25 cellular contexts compared by ENCODE assay signal in genomic region chr5:177265395-177265794, GRCh38.
"Had no signal": no experiment of that assay in that cellular context is flagged by ENCODE, and none has a peak within 500 bp of the region (broad histone marks: within the 10 kb centered on the region; RNA-seq: fewer than 3 reads in every experiment).

No MANE protein-coding gene starts in this region.

- DNase-seq: heart right ventricle; kidney glomerular epithelial cell; left cardiac atrium; midbrain; mucosa of descending colon; naive thymus-derived CD4-positive, alpha-beta T cell; sigmoid colon; small intestine; spleen; stimulated activated CD4-positive, alpha-beta T cell treated with anti-CD3 and anti-CD28 coated beads, Interleukin-4, amount 100 ng/mL, for 24 hours; stimulated activated naive CD4-positive, alpha-beta T cell; tibial artery; trophoblast cell had no signal

- H3K4me2 ChIP-seq: hepatocyte had no signal

- H3K4me3 ChIP-seq: heart right ventricle, hepatocyte, mucosa of descending colon, ovary, right atrium auricular region, sigmoid colon, spleen, suprapubic skin, thoracic aorta, tibial artery, vagina had no signal

- H3K4me3 Mint-ChIP-seq: memory B cell; naive thymus-derived CD4-positive, alpha-beta T cell; natural killer cell treated with Interleukin-12 subunit alpha and Interleukin-12 subunit beta and Interleukin-15 and Interleukin-18, amount 100 ng/mL, for 72 hours; stimulated activated effector memory CD8-positive, alpha-beta T cell treated with anti-CD3 and anti-CD28 coated beads, Interleukin-12 subunit alpha, Interleukin-12 subunit beta, amount 100 ng/mL, for 72 hours; stimulated activated naive CD8-positive, alpha-beta T cell treated with anti-CD3 and anti-CD28 coated beads, Interleukin-15, Interleukin-2, amounts not matched to agents 100 ng/mL and 50 ng/mL, for 24 hours had no signal

- H3K27ac Mint-ChIP-seq: memory B cell; natural killer cell treated with Interleukin-12 subunit alpha and Interleukin-12 subunit beta and Interleukin-15 and Interleukin-18, amount 100 ng/mL, for 72 hours; progenitor cell of endocrine pancreas; stimulated activated effector memory CD8-positive, alpha-beta T cell treated with anti-CD3 and anti-CD28 coated beads, Interleukin-12 subunit alpha, Interleukin-12 subunit beta, amount 100 ng/mL, for 72 hours; stimulated activated naive CD8-positive, alpha-beta T cell treated with anti-CD3 and anti-CD28 coated beads, Interleukin-15, Interleukin-2, amounts not matched to agents 100 ng/mL and 50 ng/mL, for 24 hours had no signal

- H3K4me1 ChIP-seq: heart right ventricle, right atrium auricular region, spleen, tibial artery, vagina had no signal

- H3K4me1 Mint-ChIP-seq: memory B cell; stimulated activated effector memory CD8-positive, alpha-beta T cell treated with anti-CD3 and anti-CD28 coated beads, Interleukin-12 subunit alpha, Interleukin-12 subunit beta, amount 100 ng/mL, for 72 hours had no signal

- H3K9me3 ChIP-seq: heart right ventricle, mucosa of descending colon, ovary, right atrium auricular region, sigmoid colon, spleen, suprapubic skin, thoracic aorta, tibial artery, vagina had no signal

- H3K27me3 Mint-ChIP-seq: memory B cell; naive thymus-derived CD4-positive, alpha-beta T cell; natural killer cell treated with Interleukin-12 subunit alpha and Interleukin-12 subunit beta and Interleukin-15 and Interleukin-18, amount 100 ng/mL, for 72 hours; progenitor cell of endocrine pancreas; stimulated activated naive CD8-positive, alpha-beta T cell treated with anti-CD3 and anti-CD28 coated beads, Interleukin-15, Interleukin-2, amounts not matched to agents 100 ng/mL and 50 ng/mL, for 24 hours had no signal

- H3K9me3 Mint-ChIP-seq: memory B cell; naive thymus-derived CD4-positive, alpha-beta T cell; natural killer cell treated with Interleukin-12 subunit alpha and Interleukin-12 subunit beta and Interleukin-15 and Interleukin-18, amount 100 ng/mL, for 72 hours; stimulated activated effector memory CD8-positive, alpha-beta T cell treated with anti-CD3 and anti-CD28 coated beads, Interleukin-12 subunit alpha, Interleukin-12 subunit beta, amount 100 ng/mL, for 72 hours; stimulated activated naive CD8-positive, alpha-beta T cell treated with anti-CD3 and anti-CD28 coated beads, Interleukin-15, Interleukin-2, amounts not matched to agents 100 ng/mL and 50 ng/mL, for 24 hours had no signal

- H3K27me3 ChIP-seq: heart right ventricle, hepatocyte, ovary, right atrium auricular region, sigmoid colon, spleen, suprapubic skin, tibial artery, vagina had no signal

- H3K36me3 ChIP-seq: ovary had no signal

- H3K27ac ChIP-seq: heart right ventricle, hepatocyte, ovary, right atrium auricular region, sigmoid colon, spleen, suprapubic skin, thoracic aorta, tibial artery, vagina had no signal

- ATAC-seq: left cardiac atrium; left lobe of liver; mucosa of descending colon; naive thymus-derived CD4-positive, alpha-beta T cell; natural killer cell treated with Interleukin-12 subunit alpha and Interleukin-12 subunit beta and Interleukin-15 and Interleukin-18, amount 100 ng/mL, for 72 hours; stimulated activated effector memory CD8-positive, alpha-beta T cell treated with anti-CD3 and anti-CD28 coated beads, Interleukin-12 subunit alpha, Interleukin-12 subunit beta, amount 100 ng/mL, for 72 hours had no signal

- H2AFZ ChIP-seq: hepatocyte had no signal
